In the genomic region with DNA sequence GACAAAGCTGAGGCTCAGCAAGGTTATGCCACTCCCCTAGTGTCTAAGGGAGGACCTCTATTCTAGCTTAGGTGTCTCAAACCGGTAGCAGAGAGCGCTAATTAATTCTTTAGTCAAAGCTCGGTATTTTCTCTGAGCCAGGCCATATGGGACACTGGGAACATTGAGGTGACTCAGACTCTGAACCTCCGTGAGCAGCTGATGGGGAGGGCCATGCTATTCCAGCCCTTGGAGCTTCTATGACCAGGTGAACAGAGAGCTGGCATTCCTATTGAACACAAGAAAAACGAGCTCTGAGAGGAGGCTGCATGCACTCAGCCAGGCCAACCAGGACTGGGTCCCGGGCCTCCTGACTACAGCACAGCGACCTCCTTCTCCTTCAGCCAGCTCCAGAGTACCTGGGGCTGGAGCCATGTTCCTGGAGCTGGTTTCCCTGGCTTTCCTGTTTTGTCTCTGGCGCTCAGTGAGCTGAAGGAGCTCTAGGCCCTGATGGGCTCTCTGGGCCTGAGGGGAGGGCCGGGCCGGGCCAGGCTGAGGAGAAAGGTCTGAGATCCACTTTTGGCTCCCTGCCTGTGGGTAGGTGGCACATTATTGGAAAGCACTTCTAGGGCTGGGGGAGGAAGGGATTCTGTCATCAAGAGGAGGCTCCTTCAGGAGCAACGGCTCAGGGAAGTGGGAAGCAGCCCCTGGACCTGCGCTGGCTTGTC, we compare ENCODE assay signal across 9 cellular contexts. TPM values are rescaled to one million over a fixed set of nuclear protein-coding genes. Genes with fewer than 3 reads are reported as not detected.
DNase-seq lines count a peak whose midpoint lies in the region; ATAC-seq and TF ChIP-seq lines count a peak whose summit lies in the region.
"Had no signal": no experiment of that assay in that cellular context is flagged by ENCODE, and none has a peak within 500 bp of the region (broad histone marks: within the 10 kb centered on the region; RNA-seq: fewer than 3 reads in every experiment).

No MANE protein-coding gene starts in this region.

- no peaks in the 10 kb centered on the region for H3K27me3 ChIP-seq in gastrocnemius medialis

- TF ChIP-seq CTCF in glutamatergic neuron (IDR thresholded peaks at IDR 0.05; ENCODE audit: partially characterized antibody, unreplicated experiment): no peak
- no peak for TF ChIP-seq CTCF in gastrocnemius medialis (IDR thresholded peaks at IDR 0.05 in 4 of 5, conservative IDR thresholded peaks at IDR 0.05 in 1 of 5)

- peak overlapping the region; percentile 42 for H3K4me3 Mint-ChIP-seq in glutamatergic neuron (ENCODE audit: unreplicated experiment)

- DNase-seq in EL (peak; percentile 36), astrocyte of the hippocampus (ENCODE audit: low read depth, low spot score) (peak; percentile 57), glutamatergic neuron (no peak), gastrocnemius medialis (no peak), NCI-H2029 treated with DMSO at 0.1 percent for 48 hours (lab: John Stamatoyannopoulos, UW) (no peak), T-helper 9 cell (no peak), cortex of kidney (lab: John Stamatoyannopoulos, UW) (no peak), globus pallidus (ENCODE audit: low spot score) (no peak)
- DNase-seq: stimulated activated naive CD4-positive, alpha-beta T cell had no signal

- H3K27ac ChIP-seq in gastrocnemius medialis: peak overlapping the region; percentile 77 to 84 (median 82)

- H3K4me1 Mint-ChIP-seq in glutamatergic neuron (ENCODE audit: low read depth, unreplicated experiment): peaks cover 23% of the 10 kb centered on the region

- in situ Hi-C loops in gastrocnemius medialis (cut with MboI; ENCODE audit: low sequenced_read_pairs in 4 of 4): loop anchor here in 1 of 4 donors (5.0 kb wide), 1 partner anchor 39 kb away; a partner anchor contains a TSS

- no peak overlapping the region for H3K27ac Mint-ChIP-seq in glutamatergic neuron (ENCODE audit: unreplicated experiment)

- no peak for ATAC-seq in gastrocnemius medialis

- peaks cover 4% of the 10 kb centered on the region for H3K27me3 Mint-ChIP-seq in glutamatergic neuron (ENCODE audit: unreplicated experiment)

- H3K4me3 ChIP-seq in gastrocnemius medialis: no peak overlapping the region

- peaks cover 46 to 54% of the 10 kb centered on the region in 2 donors for H3K4me1 ChIP-seq in gastrocnemius medialis

- H3K36me3 Mint-ChIP-seq in glutamatergic neuron (ENCODE audit: unreplicated experiment): no peaks in the 10 kb centered on the region

- intact Hi-C loops in gastrocnemius medialis (cut with DNase I; ENCODE audit: low total_unique reads): no loop called here

- TF ChIP-seq POLR2A in gastrocnemius medialis (IDR thresholded peaks at IDR 0.05): no peak

- no peaks in the 10 kb centered on the region for H3K9me3 ChIP-seq in gastrocnemius medialis

- H3K9me3 Mint-ChIP-seq in glutamatergic neuron (ENCODE audit: unreplicated experiment): peaks cover 2% of the 10 kb centered on the region

- no peaks in the 10 kb centered on the region for H3K36me3 ChIP-seq in gastrocnemius medialis

RNA-seq across cellular contexts. Expression of a gene that starts 37.0 kb away (rescaled TPM):
- total RNA-seq in glutamatergic neuron (ENCODE audit: unreplicated experiment) (16.7 TPM), gastrocnemius medialis (1 to 10 TPM; 2.5 to 4.3 (median 3.7) TPM)

Comparison
In these comparisons a context has a peak if more than half of its experiments do, and no peak if none do; other contexts are left out.
1. DNase-seq: peak in EL (single experiment) and astrocyte of the hippocampus (single experiment); none in glutamatergic neuron (single experiment), gastrocnemius medialis (0 of 2), NCI-H2029 treated with DMSO at 0.1 percent for 48 hours (single experiment), T-helper 9 cell (single experiment), cortex of kidney (single experiment) and globus pallidus (single experiment).